12 cellular contexts compared by ENCODE assay signal in genomic region chr15:90581771-90582471, GRCh38. TPM values are rescaled to one million over a fixed set of nuclear protein-coding genes. Genes with fewer than 3 reads are reported as not detected.
DNase-seq lines count a peak whose midpoint lies in the region; ATAC-seq, FAIRE-seq and TF ChIP-seq lines count a peak whose summit lies in the region.
"Had no signal": no experiment of that assay in that cellular context is flagged by ENCODE, and none has a peak within 500 bp of the region (broad histone marks: within the 10 kb centered on the region; RNA-seq: fewer than 3 reads in every experiment).

No MANE protein-coding gene starts in this region.

- H3K4me3 ChIP-seq in upper lobe of right lung: no peak overlapping the region
- H3K4me3 ChIP-seq: uterus had no signal

- H3K27ac ChIP-seq in upper lobe of right lung: no peak overlapping the region
- H3K27ac ChIP-seq: KMS-11 had no signal

- no peaks in the 10 kb centered on the region for H3K27me3 Mint-ChIP-seq in naive thymus-derived CD8-positive, alpha-beta T cell

- peak; percentile 49 for DNase-seq in stimulated activated CD4-positive, alpha-beta T cell treated with anti-CD3 and anti-CD28 coated beads, Interleukin-1b, Interleukin-23, amount 100 ng/mL, for 48 hours
- no peak for DNase-seq in stimulated activated CD4-positive, alpha-beta T cell treated with anti-CD3 and anti-CD28 coated beads, Interleukin-12 subunit alpha, Interleukin-12 subunit beta, amount 100 ng/mL, for 4 hours
- DNase-seq in activated naive CD4-positive, alpha-beta T cell treated with anti-CD3 and anti-CD28 coated beads, Interleukin-2, amount 50 U/mL, for 72 hours (ENCODE audit: low spot score in 2 of 2): no peak
- DNase-seq in naive thymus-derived CD8-positive, alpha-beta T cell: no peak
- DNase-seq in upper lobe of right lung (no peak), midbrain (lab: John Stamatoyannopoulos, UW) (no peak), urothelium cell line (ENCODE audit: low spot score) (no peak), NCI-H187 (lab: John Stamatoyannopoulos, UW) (no peak)
- DNase-seq: activated gamma-delta T cell treated with Interleukin-2 at 50 U/mL for 16 hours, NCI-H2081, uterus had no signal

- POLR2A ChIA-PET in naive thymus-derived CD8-positive, alpha-beta T cell (lab: Charles Lee): interaction anchor here (1.2 to 2.1 kb wide), 4 partner anchors 9 to 18 kb away, joined by 3 to 5 read pairs (median 4); no protein-coding TSS in a partner anchor

- no peaks in the 10 kb centered on the region for H3K27me3 ChIP-seq in upper lobe of right lung
- H3K27me3 ChIP-seq: uterus had no signal

- H3K36me3 ChIP-seq in upper lobe of right lung: no peaks in the 10 kb centered on the region
- H3K36me3 ChIP-seq: uterus had no signal

- intact Hi-C loops in upper lobe of right lung (cut with DNase I): no loop called here

- peaks cover 17% of the 10 kb centered on the region for H3K4me1 ChIP-seq in upper lobe of right lung
- H3K4me1 ChIP-seq: uterus had no signal

- FAIRE-seq in urothelium cell line (lab: Jason Lieb, UNC): no peak

- H3K36me3 Mint-ChIP-seq in activated naive CD4-positive, alpha-beta T cell treated with anti-CD3 and anti-CD28 coated beads, Interleukin-2, amount 50 U/mL, for 72 hours: peaks cover 10 to 12% of the 10 kb centered on the region in 2 donors
- H3K36me3 Mint-ChIP-seq in naive thymus-derived CD8-positive, alpha-beta T cell: peaks cover 0 to 16% (median 2%) of the 10 kb centered on the region in 3 donors

- no peaks in the 10 kb centered on the region for H3K9me3 ChIP-seq in upper lobe of right lung
- H3K9me3 ChIP-seq: uterus had no signal

- peaks cover 30 to 87% (median 80%) of the 10 kb centered on the region in 4 donors for H3K4me1 Mint-ChIP-seq in naive thymus-derived CD8-positive, alpha-beta T cell

- H3K27ac Mint-ChIP-seq in activated naive CD4-positive, alpha-beta T cell treated with anti-CD3 and anti-CD28 coated beads, Interleukin-2, amount 50 U/mL, for 72 hours: peak overlapping the region; percentile 75 to 79
- peak overlapping the region; percentile 88 to 97 (median 94) for H3K27ac Mint-ChIP-seq in naive thymus-derived CD8-positive, alpha-beta T cell

- peak; percentile 87 to 93 for ATAC-seq in activated naive CD4-positive, alpha-beta T cell treated with anti-CD3 and anti-CD28 coated beads, Interleukin-2, amount 50 U/mL, for 72 hours
- ATAC-seq in naive thymus-derived CD8-positive, alpha-beta T cell: peak; percentile 53 to 56
- ATAC-seq in upper lobe of right lung: peak; percentile 47

- no peak for TF ChIP-seq CTCF in upper lobe of right lung (IDR thresholded peaks at IDR 0.05)

- H3K9me3 Mint-ChIP-seq in activated naive CD4-positive, alpha-beta T cell treated with anti-CD3 and anti-CD28 coated beads, Interleukin-2, amount 50 U/mL, for 72 hours: no peaks in the 10 kb centered on the region
- no peaks in the 10 kb centered on the region for H3K9me3 Mint-ChIP-seq in naive thymus-derived CD8-positive, alpha-beta T cell

- H3K4me3 Mint-ChIP-seq in naive thymus-derived CD8-positive, alpha-beta T cell: peak overlapping the region; percentile 48 to 86 (median 80)

RNA-seq across cellular contexts. Expression of gene CRTC3, which starts 52.2 kb away (rescaled TPM):
- 10 to 100 TPM; 41.8 to 58.1 TPM for total RNA-seq in activated naive CD4-positive, alpha-beta T cell treated with anti-CD3 and anti-CD28 coated beads, Interleukin-2, amount 50 U/mL, for 72 hours
- total RNA-seq in naive thymus-derived CD8-positive, alpha-beta T cell: 100 to 1,000 TPM; 102 to 110 TPM
- polyA plus RNA-seq in naive thymus-derived CD8-positive, alpha-beta T cell: 10 to 100 TPM; 21.9 to 51.1 (median 33.5) TPM
- 49.0 TPM for total RNA-seq in upper lobe of right lung
